Comparison of ENCODE assay signal across 25 cellular contexts in genomic region chr14:35302211-35302528, GRCh38. TPM values are rescaled to one million over a fixed set of nuclear protein-coding genes. Genes with fewer than 3 reads are reported as not detected.
DNase-seq lines count a peak whose midpoint lies in the region; ATAC-seq, FAIRE-seq and TF ChIP-seq lines count a peak whose summit lies in the region.
"Had no signal": no experiment of that assay in that cellular context is flagged by ENCODE, and none has a peak within 500 bp of the region (broad histone marks: within the 10 kb centered on the region; RNA-seq: fewer than 3 reads in every experiment).

No MANE protein-coding gene starts in this region.

- peak overlapping the region; percentile 22; the same call in 1 of the 2 replicates for H3K4me2 ChIP-seq in MM.1S (ENCODE audit: low read depth, low read length)
- H3K4me2 ChIP-seq in GM12878 (ENCODE audit: control insufficient read depth, insufficient read depth): 0 out of 2 replicates have a peak overlapping the region, but pooled peaks have one; percentile 14

- no peaks in the 10 kb centered on the region for H3K9me2 ChIP-seq in MM.1S (replicated peaks; ENCODE audit: insufficient read depth, low read length)

- H2AFZ ChIP-seq in MM.1S (ENCODE audit: low read length) (no peak overlapping the region), GM12878 (ENCODE audit: control insufficient read depth, low read depth, low read length) (no peak overlapping the region)

- H3K27me3 ChIP-seq in breast epithelium (no peaks in the 10 kb centered on the region), MM.1S (replicated peaks; ENCODE audit: insufficient read depth, low read length) (no peaks in the 10 kb centered on the region), GM12878 (replicated peaks in 1 of 2; ENCODE audit: control insufficient read depth in 2 of 2, insufficient read depth in 2 of 2, low read length in 1 of 2) (no peaks in the 10 kb centered on the region)
- H3K27me3 ChIP-seq: adrenal gland, pancreas, uterus had no signal

- no TSS peak for BruUV-seq in MCF 10A (replicated peaks; lab: Mats Ljungman, UMichigan)
- no TSS peak for BruUV-seq in GM12878 (replicated peaks; lab: Mats Ljungman, UMichigan)

- TF ChIP-seq CTCF in MCF 10A (IDR thresholded peaks at IDR 0.05; ENCODE audit: unreplicated experiment) (no peak), breast epithelium (IDR thresholded peaks at IDR 0.05) (no peak), MM.1S (IDR thresholded peaks at IDR 0.05; ENCODE audit: low read length) (no peak), GM12878 (IDR thresholded peaks at IDR 0.05 in 2 of 3, conservative IDR thresholded peaks at IDR 0.05 in 1 of 3; ENCODE audit: control insufficient read depth in 2 of 3, extremely low read depth in 1 of 3, insufficient read depth in 1 of 3, low read depth in 3 of 3, low read length in 3 of 3) (no peak)

- H3K36me3 ChIP-seq in breast epithelium (no peaks in the 10 kb centered on the region), MM.1S (replicated peaks; ENCODE audit: insufficient read depth, low read length) (no peaks in the 10 kb centered on the region), GM12878 (ENCODE audit: control insufficient read depth in 2 of 2, insufficient read depth in 2 of 2, low read length in 1 of 2) (peaks cover 0 to 1% of the 10 kb centered on the region in 2 experiments; a peak in 2 of 4 replicates)
- H3K36me3 ChIP-seq: adrenal gland, pancreas, uterus had no signal

- H3K27ac ChIP-seq in breast epithelium: no peak overlapping the region
- peak overlapping the region; percentile 58; the same call in 1 of the 2 replicates for H3K27ac ChIP-seq in MM.1S (ENCODE audit: low read length)
- peak overlapping the region; percentile 13; the same call in 1 of the 2 replicates for H3K27ac ChIP-seq in GM12878 (ENCODE audit: control insufficient read depth, insufficient read depth)
- H3K27ac ChIP-seq: adrenal gland, pancreas, uterus, WERI-Rb-1 had no signal

- DNase-seq in MCF 10A (ENCODE audit: unreplicated experiment) (no peak), breast epithelium (ENCODE audit: low spot score in 2 of 2) (no peak), MM.1S (no peak), GM12878 (ENCODE audit: low read depth, low spot score) (no peak), H54 (ENCODE audit: insufficient read length, low spot score) (no peak), CD1c-positive myeloid dendritic cell (ENCODE audit: extremely low spot score) (no peak)
- DNase-seq: adrenal gland; central memory CD4-positive, alpha-beta T cell; effector CD4-positive, alpha-beta T cell; glutamatergic neuron; HCEC 1CT; NCI-H1048; NCI-H2081 treated with DMSO at 0.1 percent for 48 hours; NCI-H526; OCI-M1; pancreas; SHP77; stimulated activated CD4-positive, alpha-beta T cell treated with anti-CD3 and anti-CD28 coated beads, Interleukin-2, amount 100 ng/mL, for 24 hours; substantia nigra; uterus; WERI-Rb-1 had no signal

- H3K9ac ChIP-seq in MM.1S (ENCODE audit: low read length) (no peak overlapping the region), GM12878 (ENCODE audit: control insufficient read depth, insufficient read depth, low read length) (no peak overlapping the region)

- POLR2A ChIA-PET in MCF 10A (lab: Yijun Ruan, JAX) (interaction anchor here (3.1 kb wide), 1 partner anchor 102 kb away, joined by 10 read pairs; the partner anchor contains the start of gene NFKBIA), GM12878 (lab: Charles Lee) (no interaction called here)

- FAIRE-seq in GM12878 (lab: Jason Lieb, UNC) (no peak), H54 (lab: Jason Lieb, UNC) (no peak)
- FAIRE-seq: D721Med, K562, pancreas had no signal

- H3K4me1 Mint-ChIP-seq in MCF 10A (ENCODE audit: insufficient read depth, unreplicated experiment): peaks cover 32% of the 10 kb centered on the region
- H3K4me1 Mint-ChIP-seq in stimulated activated memory B cell treated with anti-CD40 and anti-IgM and Interleukin-4, amounts not matched to agents 10 μg/mL and 1 μg/mL and 100 μg/mL, for 72 hours: peaks cover 49% of the 10 kb centered on the region

- TF ChIP-seq POLR2A in breast epithelium (IDR thresholded peaks at IDR 0.05): no peak
- no peak for TF ChIP-seq POLR2A in GM12878 (IDR thresholded peaks at IDR 0.05; ENCODE audit: low read depth, low read length)
- TF ChIP-seq POLR2A in H54 (IDR thresholded peaks at IDR 0.05; ENCODE audit: low read depth, low read length): no peak

- H4K20me1 ChIP-seq in MM.1S (ENCODE audit: insufficient read depth, low read length) (peaks cover 6% of the 10 kb centered on the region; the same call in 1 of the 2 replicates), GM12878 (ENCODE audit: control insufficient read depth, insufficient read depth) (no peaks in the 10 kb centered on the region; the same call in 1 of the 2 replicates)

- H3K4me1 ChIP-seq in breast epithelium (peaks cover 3 to 14% of the 10 kb centered on the region in 2 donors), MM.1S (ENCODE audit: low read length) (peaks cover 33% of the 10 kb centered on the region), GM12878 (ENCODE audit: control insufficient read depth, insufficient read depth, low read length) (peaks cover 30% of the 10 kb centered on the region)
- H3K4me1 ChIP-seq: uterus had no signal

- peaks cover 45% of the 10 kb centered on the region for H3K36me3 Mint-ChIP-seq in MCF 10A (ENCODE audit: insufficient read depth, unreplicated experiment)
- H3K36me3 Mint-ChIP-seq in stimulated activated memory B cell treated with anti-CD40 and anti-IgM and Interleukin-4, amounts not matched to agents 10 μg/mL and 1 μg/mL and 100 μg/mL, for 72 hours: peaks cover 20% of the 10 kb centered on the region

- H3K79me2 ChIP-seq in MM.1S (ENCODE audit: low read length) (peaks cover 98% of the 10 kb centered on the region), GM12878 (ENCODE audit: control insufficient read depth, insufficient read depth, low read length) (peaks cover 96% of the 10 kb centered on the region)

- in situ Hi-C loops in GM12878 (cut with MboI): no loop called here

- intact Hi-C loops in MCF 10A (cut with micrococcal nuclease): no loop called here
- intact Hi-C loops in breast epithelium (cut with DNase I; ENCODE audit: low total_unique reads): no loop called here
- intact Hi-C loops in GM12878 (cut with micrococcal nuclease; ENCODE audit: unreplicated experiment): loop anchor here (5.0 kb wide), 1 partner anchor 75 kb away; no protein-coding TSS in a partner anchor

- RAD21 ChIA-PET in GM12878 (lab: Charles Lee; ENCODE audit: unreplicated experiment): no interaction called here

- H3K9me3 ChIP-seq in breast epithelium: no peaks in the 10 kb centered on the region
- no peaks in the 10 kb centered on the region for H3K9me3 ChIP-seq in MM.1S (replicated peaks; ENCODE audit: insufficient read depth, low read length)
- H3K9me3 ChIP-seq in GM12878 (replicated peaks; ENCODE audit: control insufficient read depth, insufficient read depth, low read length): peaks cover 4% of the 10 kb centered on the region
- H3K9me3 ChIP-seq: adrenal gland, pancreas, uterus had no signal

- H3F3A ChIP-seq in MM.1S (ENCODE audit: insufficient read depth, low read length): peaks cover 10% of the 10 kb centered on the region

- no peaks in the 10 kb centered on the region for H3K27me3 Mint-ChIP-seq in MCF 10A (ENCODE audit: insufficient read depth, unreplicated experiment)
- H3K27me3 Mint-ChIP-seq in stimulated activated memory B cell treated with anti-CD40 and anti-IgM and Interleukin-4, amounts not matched to agents 10 μg/mL and 1 μg/mL and 100 μg/mL, for 72 hours: no peaks in the 10 kb centered on the region

- peak overlapping the region; percentile 73 for H3K27ac Mint-ChIP-seq in MCF 10A (ENCODE audit: low read depth, unreplicated experiment)
- H3K27ac Mint-ChIP-seq in stimulated activated memory B cell treated with anti-CD40 and anti-IgM and Interleukin-4, amounts not matched to agents 10 μg/mL and 1 μg/mL and 100 μg/mL, for 72 hours: peak overlapping the region; percentile 11

- SMC1A ChIA-PET in GM12878 (lab: Charles Lee; ENCODE audit: uncharacterized antibody, unreplicated experiment): interaction anchor here (0.8 to 4.1 kb wide), 2 partner anchors 16 to 17 kb away, joined by 4 to 33 read pairs; no protein-coding TSS in a partner anchor

- WGBS in GM12878 (ENCODE audit: insufficient coverage, insufficient replicate concordance, low lambda C conversion rate, missing lambda C conversion rate): 100% methylated on average over 1 of the region's 1 CpG

- no peak for TF ChIP-seq EP300 in GM12878 (IDR thresholded peaks at IDR 0.05; ENCODE audit: borderline replicate concordance in 1 of 2, control insufficient read depth in 1 of 2, low read depth in 2 of 2, low read length in 2 of 2)

- H3K9me3 Mint-ChIP-seq in MCF 10A (ENCODE audit: unreplicated experiment): peaks cover 10% of the 10 kb centered on the region
- H3K9me3 Mint-ChIP-seq in stimulated activated memory B cell treated with anti-CD40 and anti-IgM and Interleukin-4, amounts not matched to agents 10 μg/mL and 1 μg/mL and 100 μg/mL, for 72 hours: no peaks in the 10 kb centered on the region

- no peak for ATAC-seq in GM12878
- ATAC-seq in stimulated activated memory B cell treated with anti-CD40 and anti-IgM and Interleukin-4, amounts not matched to agents 10 μg/mL and 1 μg/mL and 100 μg/mL, for 72 hours: no peak
- no peak for ATAC-seq in GM21529 (IDR thresholded peaks at IDR 0.05; ENCODE audit: unreplicated experiment)
- ATAC-seq: pancreas had no signal

- CTCF ChIA-PET in MCF 10A (lab: Yijun Ruan, JAX) (no interaction called here), GM12878 (lab: Yijun Ruan, JAX) (interaction anchor here (1.0 to 2.3 kb wide), 2 partner anchors 13 to 73 kb away, joined by 3 to 14 read pairs; no protein-coding TSS in a partner anchor)

- H3K4me3 Mint-ChIP-seq in MCF 10A (ENCODE audit: unreplicated experiment): no peak overlapping the region
- no peak overlapping the region for H3K4me3 Mint-ChIP-seq in stimulated activated memory B cell treated with anti-CD40 and anti-IgM and Interleukin-4, amounts not matched to agents 10 μg/mL and 1 μg/mL and 100 μg/mL, for 72 hours

- H3K4me3 ChIP-seq in breast epithelium (no peak overlapping the region), MM.1S (ENCODE audit: low read length) (no peak overlapping the region), GM12878 (no peak overlapping the region; the same call in 1 of the 2 replicates)
- H3K4me3 ChIP-seq: adrenal gland, K562, pancreas, uterus had no signal

- TF ChIP-seq RAD21 in GM12878 (IDR thresholded peaks at IDR 0.05; ENCODE audit: insufficient read depth, low read depth, low read length): no peak

RNA-seq across cellular contexts. Expression of gene PSMA6, which starts 10.0 kb away (rescaled TPM):
- total RNA-seq in MCF 10A (2022): 260 and 322 TPM in 2 replicates
- total RNA-seq in breast epithelium: 100 to 1,000 TPM; 150 to 170 (median 156) TPM
- 69.2 and 72.9 TPM in 2 replicates for total RNA-seq in GM12878 (2013; cell fraction: nucleolus; rRNA removed)
- 267 and 276 TPM in 2 replicates for total RNA-seq in GM12878 (2014; rRNA removed)
- total RNA-seq in GM12878 (2014; rRNA removed; fragmentation: Illumina TruSeq; extraction: Trizol): 349 and 352 TPM in 2 replicates
- 347 and 354 TPM in 2 replicates for total RNA-seq in GM12878 (2021)
- 179 TPM for polyA plus RNA-seq in GM12878 (2011; ENCODE audit: low read depth)
- polyA plus RNA-seq in GM12878 (2011; rRNA removed): 393 and 528 TPM in 2 replicates
- 210 and 221 TPM in 2 replicates for polyA plus RNA-seq in GM12878 (2011; cell fraction: cytosol; rRNA removed)
- 139 and 145 TPM in 2 replicates for polyA plus RNA-seq in GM12878 (2011; cell fraction: nucleus; rRNA removed)
- 231 and 266 TPM in 2 replicates for polyA plus RNA-seq in GM12878 (2012)
- 411 and 494 TPM in 2 replicates for polyA plus RNA-seq in GM12878 (2014; fragmentation: Illumina TruSeq; extraction: Trizol)
- polyA plus RNA-seq in GM12878 (2014; fragmentation: Nextera tagmentation; extraction: Ambion mirVana): 1,000 to 10,000 TPM; 1,136 to 1,363 TPM
- polyA plus RNA-seq in GM12878 (2014; rRNA removed): 284 and 356 TPM in 2 replicates
- 100 to 1,000 TPM; 712 to 730 TPM for polyA plus RNA-seq in GM12878 (2016; fragmentation: Nextera tagmentation; extraction: Ambion mirVana)
- polyA minus RNA-seq in GM12878 (2011; rRNA and poly(A)+ RNA removed): 110 and 131 TPM in 2 replicates
- 61.2 and 69.3 TPM in 2 replicates for polyA minus RNA-seq in GM12878 (2011; cell fraction: cytosol; rRNA and poly(A)+ RNA removed)
- polyA minus RNA-seq in GM12878 (2011; cell fraction: nucleus; rRNA and poly(A)+ RNA removed): 29.9 and 39.8 TPM in 2 replicates

Comparison
In these comparisons a context has a peak if more than half of its experiments do, and no peak if none do; other contexts are left out.
1. H3K27ac ChIP-seq: peak in MM.1S (single experiment) and GM12878 (single experiment); none in breast epithelium (0 of 2).